In the genomic region with DNA sequence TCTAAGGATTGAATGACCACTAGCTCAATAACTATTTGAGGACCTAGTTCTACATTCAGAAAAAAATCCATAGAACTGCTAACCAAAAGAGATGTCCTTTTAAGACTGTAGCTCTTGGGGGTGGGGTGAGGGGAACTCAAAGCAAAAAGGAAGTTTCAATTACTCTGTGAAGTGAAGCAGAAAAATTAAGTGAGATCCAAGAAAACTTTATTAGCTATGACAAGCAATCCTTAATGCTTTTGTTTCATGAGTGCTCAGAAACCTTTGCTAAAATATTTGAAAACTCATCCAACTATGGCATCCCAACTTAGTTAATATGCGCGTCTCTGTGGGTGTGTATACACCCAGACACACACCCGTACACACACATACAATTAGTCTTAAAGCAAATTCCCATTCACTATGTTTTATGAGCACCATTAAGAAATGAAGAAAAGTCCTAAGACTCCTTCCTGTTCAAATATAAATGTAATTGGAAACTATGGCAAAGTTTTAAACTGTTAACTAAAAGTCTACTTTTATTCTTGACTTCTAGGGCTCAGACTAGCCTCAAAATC, we compare ENCODE assay signal across 21 cellular contexts. TPM values are rescaled to one million over a fixed set of nuclear protein-coding genes. Genes with fewer than 3 reads are reported as not detected.
"Had no signal": no experiment of that assay in that cellular context is flagged by ENCODE, and none has a peak within 500 bp of the region (broad histone marks: within the 10 kb centered on the region; RNA-seq: fewer than 3 reads in every experiment).

No MANE protein-coding gene starts in this region.

- H3K9me3 ChIP-seq: left lung, neutrophil, ovary, psoas muscle, thoracic aorta, vagina had no signal

- H3K4me1 Mint-ChIP-seq: naive thymus-derived CD4-positive, alpha-beta T cell had no signal

- H3K27me3 Mint-ChIP-seq: type B pancreatic cell had no signal

- H3K4me3 Mint-ChIP-seq: activated naive CD4-positive, alpha-beta T cell treated with anti-CD3 and anti-CD28 coated beads for 36 hours; naive thymus-derived CD4-positive, alpha-beta T cell; T-helper 2 cell treated with Interferon-gamma antibody and Interleukin-4, amounts not matched to agents 5 μg/mL and 100 μg/mL, for 36 hours; type B pancreatic cell had no signal

- H3K4me1 ChIP-seq: left lung, vagina had no signal

- H3K36me3 Mint-ChIP-seq: naive thymus-derived CD4-positive, alpha-beta T cell; type B pancreatic cell had no signal

- ATAC-seq: left lung; naive thymus-derived CD4-positive, alpha-beta T cell; psoas muscle; right cardiac atrium had no signal

- H3K27me3 ChIP-seq: neutrophil, ovary, vagina had no signal

- H3K9me3 Mint-ChIP-seq: activated naive CD4-positive, alpha-beta T cell treated with anti-CD3 and anti-CD28 coated beads for 36 hours; naive thymus-derived CD4-positive, alpha-beta T cell; T-helper 2 cell treated with Interferon-gamma antibody and Interleukin-4, amounts not matched to agents 5 μg/mL and 100 μg/mL, for 36 hours; type B pancreatic cell had no signal

- DNase-seq: activated CD4-positive, alpha-beta T cell treated with anti-CD3 and anti-CD28 coated beads, Interleukin-2, amount 50 U/mL, for 4 hours; activated CD8-positive, alpha-beta memory T cell treated with anti-CD3 and anti-CD28 coated beads, Interleukin-2, amount 50 U/mL, for 48 hours; activated naive CD4-positive, alpha-beta T cell treated with anti-CD3 and anti-CD28 coated beads for 36 hours; activated T-cell treated with anti-CD3 and anti-CD28 coated beads, Interleukin-2, amount 50 U/mL, for 48 hours; amygdala; kidney; left lung; naive thymus-derived CD4-positive, alpha-beta T cell; ovary; psoas muscle; right cardiac atrium; stimulated activated CD4-positive, alpha-beta T cell treated with anti-CD3 and anti-CD28 coated beads, Interleukin-4, amount 100 ng/mL, for 24 hours; stimulated activated naive CD4-positive, alpha-beta T cell treated with Interleukin-2 at 50 U/mL for 16 hours had no signal

- H3K27ac ChIP-seq: epithelial cell of prostate, left lung, neutrophil, ovary, psoas muscle, thoracic aorta, vagina had no signal

- H3K27ac Mint-ChIP-seq: activated naive CD4-positive, alpha-beta T cell treated with anti-CD3 and anti-CD28 coated beads for 36 hours; naive thymus-derived CD4-positive, alpha-beta T cell; T-helper 2 cell treated with Interferon-gamma antibody and Interleukin-4, amounts not matched to agents 5 μg/mL and 100 μg/mL, for 36 hours; type B pancreatic cell had no signal

- H3K36me3 ChIP-seq: left lung, neutrophil, ovary, thoracic aorta, vagina had no signal

- H3K4me3 ChIP-seq: left lung, lung, ovary, psoas muscle, thoracic aorta, vagina had no signal

RNA-seq across cellular contexts. Expression of gene GPC4, which starts 44.5 kb away (rescaled TPM):
- total RNA-seq: activated CD8-positive, alpha-beta memory T cell treated with anti-CD3 and anti-CD28 coated beads for 36 hours had no signal
- polyA plus RNA-seq: naive thymus-derived CD4-positive, alpha-beta T cell had no signal
